In genomic region chr6:36550473-36551000, GRCh38 we compare ENCODE assay signal across 2 cellular contexts.
TF ChIP-seq lines count a peak whose summit lies in the region.

No MANE protein-coding gene starts in this region.

TF ChIP-seq in HepG2, 621 proteins besides CTCF, POLR2A, EP300 and RAD21:
- 0 out of 2 replicates have a peak, but pooled peaks have one; percentile 25 for TF ChIP-seq ZNF879 (CRISPR knock-in tag; IDR thresholded peaks at IDR 0.05)
- TF ChIP-seq SOX13 (IDR thresholded peaks at IDR 0.05) = no peak
- TF ChIP-seq SOX13 (CRISPR knock-in tag; conservative IDR thresholded peaks at IDR 0.05 in 1 of 2, IDR thresholded peaks at IDR 0.05 in 1 of 2) = no peak
- TF ChIP-seq DNMT1 (CRISPR knock-in tag; IDR thresholded peaks at IDR 0.05) = no peak
- TF ChIP-seq ZNF576 (CRISPR knock-in tag; IDR thresholded peaks at IDR 0.05) = no peak
- no peak for TF ChIP-seq ZBTB7A (CRISPR knock-in tag; IDR thresholded peaks at IDR 0.05)
- no peak for TF ChIP-seq HDAC1 (CRISPR knock-in tag; IDR thresholded peaks at IDR 0.05)
TF ChIP-seq in HepG2: peak in this region for 1.

TF ChIP-seq in GM12878, 131 proteins besides CTCF, POLR2A, EP300 and RAD21:
- TF ChIP-seq RCOR1 (conservative IDR thresholded peaks at IDR 0.05; ENCODE audit: low read depth, low read length) = no peak
- no peak for TF ChIP-seq PRDM15 (CRISPR knock-in tag; IDR thresholded peaks at IDR 0.05)
- TF ChIP-seq MEF2A (IDR thresholded peaks at IDR 0.05; ENCODE audit: insufficient read depth, low read depth, low read length) = no peak
- no peak for TF ChIP-seq SREBF2 (IDR thresholded peaks at IDR 0.05; ENCODE audit: low read length)
- peak; percentile 63; the same call in 1 of the 2 replicates for TF ChIP-seq PAX5 (IDR thresholded peaks at IDR 0.05; ENCODE audit: borderline replicate concordance, low read depth, low read length)
- TF ChIP-seq TCF12 (IDR thresholded peaks at IDR 0.05; ENCODE audit: low read depth, low read length) = no peak
- TF ChIP-seq MEF2B (IDR thresholded peaks at IDR 0.05; ENCODE audit: partially characterized antibody, poor library complexity, severe bottlenecking) = peak; percentile 39
- no peak for TF ChIP-seq NFXL1 (IDR thresholded peaks at IDR 0.05; ENCODE audit: borderline replicate concordance)
- TF ChIP-seq BHLHE40 (IDR thresholded peaks at IDR 0.05; ENCODE audit: borderline replicate concordance in 1 of 2, low read depth in 2 of 2, low read length in 1 of 2) = no peak
- no peak for TF ChIP-seq SMAD1 (IDR thresholded peaks at IDR 0.05; ENCODE audit: low read depth, partially characterized antibody)
- no peak for TF ChIP-seq TCF7 (IDR thresholded peaks at IDR 0.05; ENCODE audit: borderline replicate concordance)
- TF ChIP-seq ESRRA (IDR thresholded peaks at IDR 0.05; ENCODE audit: low read length) = no peak
- TF ChIP-seq HDAC2 (IDR thresholded peaks at IDR 0.05) = no peak
TF ChIP-seq in GM12878: peak in this region for 2.
